9 cellular contexts compared by ENCODE assay signal in genomic region chr20:45823949-45824835, GRCh38. TPM values are rescaled to one million over a fixed set of nuclear protein-coding genes. Genes with fewer than 3 reads are reported as not detected.
DNase-seq lines count a peak whose midpoint lies in the region; ATAC-seq and TF ChIP-seq lines count a peak whose summit lies in the region.
"Had no signal": no experiment of that assay in that cellular context is flagged by ENCODE, and none has a peak within 500 bp of the region (broad histone marks: within the 10 kb centered on the region; RNA-seq: fewer than 3 reads in every experiment).

No MANE protein-coding gene starts in this region.

- peaks cover 29 to 53% (median 45%) of the 10 kb centered on the region in 11 experiments for H3K27me3 ChIP-seq in BLaER1 treated with 17β-estradiol and CSF1 and Interleukin-3, amounts not matched to agents 10 nM and 100 nM
- H3K27me3 ChIP-seq in HUES64 (ENCODE audit: insufficient read depth, low read length) (peaks cover 12% of the 10 kb centered on the region), thyroid gland (no peaks in the 10 kb centered on the region)

- TF ChIP-seq CTCF in endothelial cell (IDR thresholded peaks at IDR 0.05; ENCODE audit: unreplicated experiment) (no peak), natural killer cell (IDR thresholded peaks at IDR 0.05) (no peak), thyroid gland (IDR thresholded peaks at IDR 0.05) (peak in 4 of 6 experiments; percentile 35 to 50 (median 47))

- H4K20me1 ChIP-seq in BLaER1 treated with 17β-estradiol and CSF1 and Interleukin-3, amounts not matched to agents 10 nM and 100 nM: peaks cover 0 to 16% (median 0%) of the 10 kb centered on the region in 11 experiments; a peak in 4 of 22 replicates

- peak overlapping the region; percentile 48 for H3K4me3 Mint-ChIP-seq in activated CD4-positive, alpha-beta memory T cell treated with anti-CD3 and anti-CD28 coated beads for 36 hours
- H3K4me3 Mint-ChIP-seq in endothelial cell (ENCODE audit: unreplicated experiment) (no peak overlapping the region), natural killer cell (peak overlapping the region; percentile 87)

- no peak overlapping the region for H3K27ac ChIP-seq in BLaER1 treated with 17β-estradiol and CSF1 and Interleukin-3, amounts not matched to agents 10 nM and 100 nM
- H3K27ac ChIP-seq in HUES64 (ENCODE audit: low read depth, low read length) (no peak overlapping the region), thyroid gland (no peak overlapping the region)

- peaks cover 23% of the 10 kb centered on the region for H3K27me3 Mint-ChIP-seq in activated CD4-positive, alpha-beta memory T cell treated with anti-CD3 and anti-CD28 coated beads for 36 hours
- H3K27me3 Mint-ChIP-seq in endothelial cell (ENCODE audit: unreplicated experiment) (peaks cover 5% of the 10 kb centered on the region), natural killer cell (ENCODE audit: low read depth in 2 of 2) (peaks cover 30 to 38% of the 10 kb centered on the region in 2 donors)

- no peaks in the 10 kb centered on the region for H3K9me3 Mint-ChIP-seq in activated CD4-positive, alpha-beta memory T cell treated with anti-CD3 and anti-CD28 coated beads for 36 hours
- H3K9me3 Mint-ChIP-seq in endothelial cell (ENCODE audit: unreplicated experiment) (no peaks in the 10 kb centered on the region), natural killer cell (no peaks in the 10 kb centered on the region)

- H3K4me3 ChIP-seq in BLaER1 treated with 17β-estradiol and CSF1 and Interleukin-3, amounts not matched to agents 10 nM and 100 nM: 0 out of 20 replicates have a peak overlapping the region, but pooled peaks of 1 of the 10 experiments have one; percentile 24
- peak overlapping the region; percentile 40 for H3K4me3 ChIP-seq in HUES64 (ENCODE audit: low read length)
- H3K4me3 ChIP-seq in thyroid gland (replicated peaks in 1 of 3): no peak overlapping the region

- H3K4me2 ChIP-seq in BLaER1 treated with 17β-estradiol and CSF1 and Interleukin-3, amounts not matched to agents 10 nM and 100 nM: peak overlapping the region; percentile 22 to 80 (median 50); a peak in 20 of 22 replicates

- ATAC-seq in natural killer cell (peak; percentile 69 to 86 (median 79)), HG03342 (IDR thresholded peaks at IDR 0.05; ENCODE audit: unreplicated experiment) (no peak)

- no peak overlapping the region for H3K9ac ChIP-seq in BLaER1 treated with 17β-estradiol and CSF1 and Interleukin-3, amounts not matched to agents 10 nM and 100 nM
- H3K9ac ChIP-seq in HUES64 (ENCODE audit: low read depth, low read length): 0 out of 2 replicates have a peak overlapping the region, but pooled peaks have one; percentile 45

- no peaks in the 10 kb centered on the region for H3K36me3 ChIP-seq in BLaER1 treated with 17β-estradiol and CSF1 and Interleukin-3, amounts not matched to agents 10 nM and 100 nM
- H3K36me3 ChIP-seq in HUES64 (ENCODE audit: insufficient read depth, low read length) (no peaks in the 10 kb centered on the region), thyroid gland (no peaks in the 10 kb centered on the region)

- no peaks in the 10 kb centered on the region for H3K9me3 ChIP-seq in BLaER1 treated with 17β-estradiol and CSF1 and Interleukin-3, amounts not matched to agents 10 nM and 100 nM (replicated peaks in 1 of 11)
- H3K9me3 ChIP-seq in HUES64 (ENCODE audit: insufficient read depth, low read depth, low read length): no peaks in the 10 kb centered on the region
- no peaks in the 10 kb centered on the region for H3K9me3 ChIP-seq in thyroid gland

- 41% methylated on average over 57 of the region's 57 CpGs for WGBS in HUES64
- WGBS in thyroid gland, 2 donors: 17 to 18% methylated on average over 36 to 55 of the region's 57 CpGs

- peaks cover 6 to 21% (median 15%) of the 10 kb centered on the region in 10 experiments; a peak in 19 of 20 replicates for H3K4me1 ChIP-seq in BLaER1 treated with 17β-estradiol and CSF1 and Interleukin-3, amounts not matched to agents 10 nM and 100 nM
- H3K4me1 ChIP-seq in HUES64 (ENCODE audit: insufficient read depth, low read length): no peaks in the 10 kb centered on the region; the same call in 1 of the 2 replicates
- H3K4me1 ChIP-seq in thyroid gland: peaks cover 22 to 53% of the 10 kb centered on the region in 2 donors

- H3K27ac Mint-ChIP-seq in activated CD4-positive, alpha-beta memory T cell treated with anti-CD3 and anti-CD28 coated beads for 36 hours: no peak overlapping the region
- H3K27ac Mint-ChIP-seq in endothelial cell (ENCODE audit: unreplicated experiment): no peak overlapping the region
- H3K27ac Mint-ChIP-seq in natural killer cell: peak overlapping the region in 1 of 2 donors; percentile 69

- TF ChIP-seq POLR2A in thyroid gland (IDR thresholded peaks at IDR 0.05): no peak

- CTCF ChIA-PET in activated CD4-positive, alpha-beta memory T cell treated with anti-CD3 and anti-CD28 coated beads for 36 hours (lab: Charles Lee): interaction anchor here (0.7 to 3.1 kb wide), 18 partner anchors 10 to 351 kb away, joined by 3 to 15 read pairs (median 4); partner anchors contain the start of genes PCIF1, SNX21, UBE2C and ZSWIM1

- peak; percentile 72 for DNase-seq in activated CD4-positive, alpha-beta memory T cell treated with anti-CD3 and anti-CD28 coated beads for 36 hours
- DNase-seq in endothelial cell (ENCODE audit: low spot score): peak; percentile 37
- no peak for DNase-seq in natural killer cell
- DNase-seq in thyroid gland: peak; percentile 41 to 44
- DNase-seq in A172 (ENCODE audit: low spot score): no peak

- POLR2A ChIA-PET in activated CD4-positive, alpha-beta memory T cell treated with anti-CD3 and anti-CD28 coated beads for 36 hours (lab: Charles Lee): interaction anchor here (1.3 kb wide), 1 partner anchor 11 kb away, joined by 4 read pairs; no protein-coding TSS in a partner anchor

- intact Hi-C loops in activated CD4-positive, alpha-beta memory T cell treated with anti-CD3 and anti-CD28 coated beads for 36 hours (cut with micrococcal nuclease): no loop called here
- intact Hi-C loops in natural killer cell (cut with micrococcal nuclease): no loop called here
- intact Hi-C loops in thyroid gland (cut with DNase I): no loop called here

- no peaks in the 10 kb centered on the region for H3K36me3 Mint-ChIP-seq in activated CD4-positive, alpha-beta memory T cell treated with anti-CD3 and anti-CD28 coated beads for 36 hours
- H3K36me3 Mint-ChIP-seq in endothelial cell (ENCODE audit: low read depth, unreplicated experiment) (no peaks in the 10 kb centered on the region), natural killer cell (no peaks in the 10 kb centered on the region)

- peaks cover 14% of the 10 kb centered on the region for H3K4me1 Mint-ChIP-seq in activated CD4-positive, alpha-beta memory T cell treated with anti-CD3 and anti-CD28 coated beads for 36 hours (ENCODE audit: low read depth)
- H3K4me1 Mint-ChIP-seq in endothelial cell (ENCODE audit: unreplicated experiment) (no peaks in the 10 kb centered on the region), natural killer cell (peaks cover 9 to 17% of the 10 kb centered on the region in 2 donors)

RNA-seq across cellular contexts. Expression of gene TNNC2, which starts 2.9 kb away (rescaled TPM):
- polyA plus RNA-seq in HUES64 (2013, experiment 1 of 2): 1.4 TPM
- 1.5 TPM for polyA plus RNA-seq in HUES64 (2013, experiment 2 of 2)
- not detected for total RNA-seq in activated CD4-positive, alpha-beta memory T cell treated with anti-CD3 and anti-CD28 coated beads for 36 hours
- total RNA-seq in endothelial cell (ENCODE audit: unreplicated experiment) (not detected), natural killer cell (1 to 10 TPM in 1 of 3 donors, under 1 TPM in 1, not detected in 1; 0.93 to 1.5 TPM), thyroid gland (1 to 10 TPM in 1 of 4 donors, not detected in 3; 1.4 TPM)
- not detected in 2 replicates for total RNA-seq in A172 (2014; rRNA removed; shearing (Covaris generic))
- total RNA-seq: pulmonary artery endothelial cell had no signal

RNA-seq across cellular contexts. Expression of gene SNX21, which starts 9.4 kb away (rescaled TPM):
- 8.5 TPM for polyA plus RNA-seq in HUES64 (2013, experiment 1 of 2)
- 8.6 TPM for polyA plus RNA-seq in HUES64 (2013, experiment 2 of 2)
- total RNA-seq in activated CD4-positive, alpha-beta memory T cell treated with anti-CD3 and anti-CD28 coated beads for 36 hours: 1 to 10 TPM; 1.8 to 2.2 TPM
- total RNA-seq in endothelial cell (ENCODE audit: unreplicated experiment): 11.9 TPM
- total RNA-seq in natural killer cell: 1 to 10 TPM in 2 of 3 donors, under 1 TPM in 1; 0.99 to 1.7 (median 1.2) TPM
- 10 to 100 TPM; 41.5 to 54.9 (median 48.8) TPM for total RNA-seq in thyroid gland
- 50.0 and 59.2 TPM in 2 replicates for total RNA-seq in A172 (2014; rRNA removed; shearing (Covaris generic))

RNA-seq across cellular contexts. Expression of gene UBE2C, which starts 11.7 kb away (rescaled TPM):
- polyA plus RNA-seq in HUES64 (2013, experiment 1 of 2): 229 TPM
- 266 TPM for polyA plus RNA-seq in HUES64 (2013, experiment 2 of 2)
- 100 to 1,000 TPM; 192 to 196 TPM for total RNA-seq in activated CD4-positive, alpha-beta memory T cell treated with anti-CD3 and anti-CD28 coated beads for 36 hours
- total RNA-seq in endothelial cell (ENCODE audit: unreplicated experiment) (22.9 TPM), natural killer cell (1 to 10 TPM in 1 of 3 donors, under 1 TPM in 1, not detected in 1; 0.54 to 3.2 TPM), thyroid gland (1 to 10 TPM in 2 of 4 donors, under 1 TPM in 1, not detected in 1; 0.45 to 5.8 (median 2.6) TPM)
- total RNA-seq in A172 (2014; rRNA removed; shearing (Covaris generic)): 206 and 210 TPM in 2 replicates

RNA-seq across cellular contexts. Expression of gene DNTTIP1, which starts 32.4 kb away (rescaled TPM):
- polyA plus RNA-seq in HUES64 (2013, experiment 1 of 2): 38.8 TPM
- 39.9 TPM for polyA plus RNA-seq in HUES64 (2013, experiment 2 of 2)
- total RNA-seq in activated CD4-positive, alpha-beta memory T cell treated with anti-CD3 and anti-CD28 coated beads for 36 hours: 10 to 100 TPM; 24.9 to 27.0 TPM
- total RNA-seq in endothelial cell (ENCODE audit: unreplicated experiment) (36.9 TPM), natural killer cell (10 to 100 TPM; 11.3 to 15.5 (median 13.9) TPM), thyroid gland (10 to 100 TPM; 22.1 to 26.4 (median 24.9) TPM)
- total RNA-seq in A172 (2014; rRNA removed; shearing (Covaris generic)): 43.9 and 59.9 TPM in 2 replicates

RNA-seq across cellular contexts. Expression of gene WFDC3, which starts 32.5 kb away (rescaled TPM):
- not detected for polyA plus RNA-seq in HUES64 (2013, experiment 1 of 2)
- polyA plus RNA-seq in HUES64 (2013, experiment 2 of 2): not detected
- total RNA-seq in activated CD4-positive, alpha-beta memory T cell treated with anti-CD3 and anti-CD28 coated beads for 36 hours: not detected
- total RNA-seq in endothelial cell (ENCODE audit: unreplicated experiment) (not detected), natural killer cell (not detected), thyroid gland (under 1 TPM in 1 of 4 donors, not detected in 3; 0.94 TPM)
- 3.0 TPM in 1 of 2 replicates, not detected in the other for total RNA-seq in A172 (2014; rRNA removed; shearing (Covaris generic))
- total RNA-seq: pulmonary artery endothelial cell had no signal

Comparison
In these comparisons a context has a peak if more than half of its experiments do, and no peak if none do; other contexts are left out.
1. DNase-seq: peak in activated CD4-positive, alpha-beta memory T cell treated with anti-CD3 and anti-CD28 coated beads for 36 hours (single experiment), endothelial cell (single experiment) and thyroid gland (2 of 2); none in natural killer cell (single experiment) and A172 (single experiment).
2. CTCF ChIP-seq: peak in thyroid gland (4 of 6); none in endothelial cell (single experiment) and natural killer cell (single experiment).